Comparison of ENCODE assay signal across 1 cellular context in genomic region chr9:79571309-79572031, GRCh38.
TF ChIP-seq lines count a peak whose summit lies in the region.

Gene TLE4 (plus strand): TSS chr9:79571965. CDS start chr9:79572791, 826 bp downstream.

TF ChIP-seq in K562, 482 proteins besides CTCF, POLR2A, EP300 and RAD21 (continued from another document and continues in another):
- TF ChIP-seq ZNF696 (CRISPR knock-in tag; conservative IDR thresholded peaks at IDR 0.05) (no peak), ILF3 (IDR thresholded peaks at IDR 0.05; ENCODE audit: borderline replicate concordance) (no peak), EHMT2 (IDR thresholded peaks at IDR 0.05) (no peak), MNT (conservative IDR thresholded peaks at IDR 0.05) (peak; percentile 65 to 71), RBBP5 (IDR thresholded peaks at IDR 0.05; ENCODE audit: borderline replicate concordance, insufficient read depth, low read length, poor library complexity, severe bottlenecking) (no peak), EWSR1 (IDR thresholded peaks at IDR 0.05; ENCODE audit: borderline replicate concordance, low read depth, partially characterized antibody) (no peak), RAD51 (IDR thresholded peaks at IDR 0.05; ENCODE audit: borderline replicate concordance, low read depth) (peak; percentile 58; the same call in 1 of the 2 replicates), ZNF436 (CRISPR knock-in tag; IDR thresholded peaks at IDR 0.05) (no peak), ELF1 (tag; IDR thresholded peaks at IDR 0.05) (no peak), RBFOX2 (IDR thresholded peaks at IDR 0.05; ENCODE audit: low read depth, low read length) (peak; percentile 62), MLX (CRISPR knock-in tag; conservative IDR thresholded peaks at IDR 0.05) (no peak), ELF4 (CRISPR knock-in tag; IDR thresholded peaks at IDR 0.05) (no peak), RFX5 (IDR thresholded peaks at IDR 0.05; ENCODE audit: low read depth, low read length) (no peak), ZBTB12 (CRISPR knock-in tag; IDR thresholded peaks at IDR 0.05) (no peak), NCOA6 (IDR thresholded peaks at IDR 0.05) (no peak), POLR2B (IDR thresholded peaks at IDR 0.05; ENCODE audit: low read depth, partially characterized antibody) (peak; percentile 40), TSHZ1 (CRISPR knock-in tag; IDR thresholded peaks at IDR 0.05) (no peak), ELK1 (CRISPR knock-in tag; IDR thresholded peaks at IDR 0.05) (no peak), TCFL5 (CRISPR knock-in tag; conservative IDR thresholded peaks at IDR 0.05) (no peak), ZFPM2 (CRISPR knock-in tag; IDR thresholded peaks at IDR 0.05) (no peak), RHOXF2B (CRISPR knock-in tag; conservative IDR thresholded peaks at IDR 0.05) (no peak), SP2 (IDR thresholded peaks at IDR 0.05; ENCODE audit: extremely low read depth, low read depth, low read length, poor library complexity, severe bottlenecking) (peak; percentile 17), PRPF4 (IDR thresholded peaks at IDR 0.05; ENCODE audit: insufficient read depth, low read depth, low read length, poor library complexity, severe bottlenecking) (no peak), MGA (IDR thresholded peaks at IDR 0.05) (no peak), ZBTB49 (CRISPR knock-in tag; IDR thresholded peaks at IDR 0.05; ENCODE audit: borderline replicate concordance) (no peak)
- TF ChIP-seq, protein P1, sequence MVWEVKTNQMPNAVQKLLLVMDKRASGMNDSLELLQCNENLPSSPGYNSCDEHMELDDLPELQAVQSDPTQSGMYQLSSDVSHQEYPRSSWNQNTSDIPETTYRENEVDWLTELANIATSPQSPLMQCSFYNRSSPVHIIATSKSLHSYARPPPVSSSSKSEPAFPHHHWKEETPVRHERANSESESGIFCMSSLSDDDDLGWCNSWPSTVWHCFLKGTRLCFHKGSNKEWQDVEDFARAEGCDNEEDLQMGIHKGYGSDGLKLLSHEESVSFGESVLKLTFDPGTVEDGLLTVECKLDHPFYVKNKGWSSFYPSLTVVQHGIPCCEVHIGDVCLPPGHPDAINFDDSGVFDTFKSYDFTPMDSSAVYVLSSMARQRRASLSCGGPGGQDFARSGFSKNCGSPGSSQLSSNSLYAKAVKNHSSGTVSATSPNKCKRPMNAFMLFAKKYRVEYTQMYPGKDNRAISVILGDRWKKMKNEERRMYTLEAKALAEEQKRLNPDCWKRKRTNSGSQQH (CRISPR knock-in tag; IDR thresholded peaks at IDR 0.05) = no peak
- TF ChIP-seq, protein P2, sequence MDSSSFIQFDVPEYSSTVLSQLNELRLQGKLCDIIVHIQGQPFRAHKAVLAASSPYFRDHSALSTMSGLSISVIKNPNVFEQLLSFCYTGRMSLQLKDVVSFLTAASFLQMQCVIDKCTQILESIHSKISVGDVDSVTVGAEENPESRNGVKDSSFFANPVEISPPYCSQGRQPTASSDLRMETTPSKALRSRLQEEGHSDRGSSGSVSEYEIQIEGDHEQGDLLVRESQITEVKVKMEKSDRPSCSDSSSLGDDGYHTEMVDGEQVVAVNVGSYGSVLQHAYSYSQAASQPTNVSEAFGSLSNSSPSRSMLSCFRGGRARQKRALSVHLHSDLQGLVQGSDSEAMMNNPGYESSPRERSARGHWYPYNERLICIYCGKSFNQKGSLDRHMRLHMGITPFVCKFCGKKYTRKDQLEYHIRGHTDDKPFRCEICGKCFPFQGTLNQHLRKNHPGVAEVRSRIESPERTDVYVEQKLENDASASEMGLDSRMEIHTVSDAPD (CRISPR knock-in tag; IDR thresholded peaks at IDR 0.05) = no peak
- TF ChIP-seq, protein P3, sequence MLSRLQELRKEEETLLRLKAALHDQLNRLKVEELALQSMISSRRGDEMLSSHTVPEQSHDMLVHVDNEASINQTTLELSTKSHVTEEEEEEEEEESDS (CRISPR knock-in tag; IDR thresholded peaks at IDR 0.05) = no peak
